Comparison of ENCODE assay signal across 8 cellular contexts in the genomic region with DNA sequence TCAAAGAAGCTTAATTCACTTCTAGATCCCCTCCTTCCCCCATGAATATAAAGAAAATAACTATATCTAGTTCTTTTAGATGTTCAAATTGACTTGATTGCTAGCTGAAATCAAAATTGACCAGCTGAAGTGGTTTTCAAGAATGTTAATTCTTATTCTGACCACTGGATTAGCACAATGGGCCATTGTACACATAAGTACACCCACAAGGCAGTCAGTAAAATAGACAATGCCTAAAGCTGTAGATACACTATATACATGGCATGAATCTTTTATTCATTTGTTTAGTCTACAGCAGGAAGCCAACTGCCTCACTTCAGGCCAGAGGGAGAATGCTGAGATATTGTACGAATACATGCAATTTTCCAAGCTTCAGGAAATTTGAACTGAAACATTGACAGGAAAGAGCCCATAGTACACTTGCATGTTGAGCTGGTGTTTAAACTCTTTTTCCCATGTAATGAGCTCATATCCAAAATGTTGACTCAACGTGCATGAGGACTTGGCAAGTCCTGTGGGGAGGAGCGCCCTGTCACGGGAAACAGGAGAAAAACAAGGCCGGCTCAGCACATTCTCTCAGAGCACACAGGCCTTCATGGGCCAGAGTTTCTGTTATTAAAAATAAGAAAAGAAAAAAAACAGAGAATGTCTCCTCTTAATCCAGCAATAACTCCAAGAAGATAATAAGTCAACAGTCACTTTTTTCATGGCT.
A peak's percentile ranks its signal among the peaks of the same experiment; 100 is the strongest.
DNase-seq lines count a peak whose midpoint lies in the region; ATAC-seq and TF ChIP-seq lines count a peak whose summit lies in the region.
"Had no signal": no experiment of that assay in that cellular context is flagged by ENCODE, and none has a peak within 500 bp of the region (broad histone marks: within the 10 kb centered on the region; RNA-seq: fewer than 3 reads in every experiment).

No MANE protein-coding gene starts in this region.

- no peak overlapping the region for H4K8ac ChIP-seq in mesenchymal stem cell (ENCODE audit: low read length)

- WGBS in esophagus muscularis mucosa = 50% methylated on average over 5 of the region's 5 CpGs
- 67% methylated on average over 4 of the region's 5 CpGs for WGBS in mesenchymal stem cell
- WGBS in urinary bladder = 25% methylated on average over 5 of the region's 5 CpGs

- no peak overlapping the region for H2AK5ac ChIP-seq in mesenchymal stem cell (ENCODE audit: low read length, severe bottlenecking)

- H3K79me1 ChIP-seq in mesenchymal stem cell (replicated peaks; ENCODE audit: low read length, poor library complexity, severe bottlenecking) = no peaks in the 10 kb centered on the region

- no peak overlapping the region for H2BK120ac ChIP-seq in mesenchymal stem cell (ENCODE audit: low read depth, low read length)

- no peak overlapping the region for H2AFZ ChIP-seq in PC-3 (ENCODE audit: low read length)
- no peak overlapping the region for H2AFZ ChIP-seq in mesenchymal stem cell (ENCODE audit: low read depth, low read length)

- no peaks in the 10 kb centered on the region for H4K20me1 ChIP-seq in PC-3 (ENCODE audit: low read length)

- H3K4me3 ChIP-seq in PC-3 (ENCODE audit: low read length) (no peak overlapping the region), esophagus muscularis mucosa (no peak overlapping the region), mesenchymal stem cell (ENCODE audit: insufficient read depth in 1 of 2, low read depth in 1 of 2, low read length in 2 of 2) (no peak overlapping the region), urinary bladder (ENCODE audit: low read depth, low read length) (no peak overlapping the region)

- no peak overlapping the region for H2BK5ac ChIP-seq in mesenchymal stem cell (ENCODE audit: low read depth, low read length, poor library complexity, severe bottlenecking)

- H3K18ac ChIP-seq in mesenchymal stem cell (ENCODE audit: low read depth in 1 of 2, low read length in 2 of 2) = no peak overlapping the region

- TF ChIP-seq POLR2A in esophagus muscularis mucosa (IDR thresholded peaks at IDR 0.05; ENCODE audit: low read depth) = no peak

- H4K91ac ChIP-seq in mesenchymal stem cell (ENCODE audit: low read length) = no peak overlapping the region

- ATAC-seq in PC-3 = no peak

- POLR2A ChIA-PET in PC-3 (lab: Charles Lee; ENCODE audit: unreplicated experiment) = interaction anchor here (0.6 kb wide), 1 partner anchor 47 kb away, joined by 3 read pairs; no protein-coding TSS in a partner anchor

- no peaks in the 10 kb centered on the region for H3K27me3 ChIP-seq in PC-3 (ENCODE audit: low read length)
- H3K27me3 ChIP-seq in esophagus muscularis mucosa = no peaks in the 10 kb centered on the region
- no peaks in the 10 kb centered on the region for H3K27me3 ChIP-seq in mesenchymal stem cell (ENCODE audit: control insufficient read depth in 1 of 2, insufficient read depth in 1 of 2, low read length in 2 of 2)

- no peak overlapping the region for H2BK15ac ChIP-seq in mesenchymal stem cell (ENCODE audit: low read depth, poor library complexity, severe bottlenecking)

- TF ChIP-seq CTCF in PC-3 (conservative IDR thresholded peaks at IDR 0.05; ENCODE audit: low read depth, low read length) (no peak), esophagus muscularis mucosa (IDR thresholded peaks at IDR 0.05) (no peak)

- H3K9ac ChIP-seq in PC-3 (ENCODE audit: low read length) (no peak overlapping the region), mesenchymal stem cell (ENCODE audit: low read length) (peak overlapping the region; percentile 83)

- H3K79me2 ChIP-seq in PC-3 (ENCODE audit: low read length) = no peaks in the 10 kb centered on the region

- no peak overlapping the region for H3K4me2 ChIP-seq in PC-3 (ENCODE audit: low read length)
- no peak overlapping the region for H3K4me2 ChIP-seq in mesenchymal stem cell (ENCODE audit: low read length, poor library complexity, severe bottlenecking)

- H3K4me1 ChIP-seq in PC-3 (ENCODE audit: insufficient read depth, low read length) (peaks cover 23% of the 10 kb centered on the region), esophagus muscularis mucosa (peaks cover 3 to 28% (median 20%) of the 10 kb centered on the region in 4 donors), mesenchymal stem cell (ENCODE audit: control insufficient read depth, insufficient read depth, low read depth, low read length) (peaks cover 5% of the 10 kb centered on the region), urinary bladder (ENCODE audit: insufficient read depth) (no peaks in the 10 kb centered on the region)

- DNase-seq in PC-3 (peak; percentile 23), esophagus muscularis mucosa (ENCODE audit: extremely low spot score) (peak; percentile 93), mesenchymal stem cell (peak; percentile 70), amygdala (lab: John Stamatoyannopoulos, UW) (no peak), GF-D8 (lab: John Stamatoyannopoulos, UW) (no peak), SKM-1 (lab: John Stamatoyannopoulos, UW; ENCODE audit: unreplicated experiment) (no peak)
- DNase-seq: NCI-H1694 treated with DMSO at 0.1 percent for 48 hours had no signal

- H2BK12ac ChIP-seq in mesenchymal stem cell (ENCODE audit: low read length in 2 of 2) = no peak overlapping the region

- no TSS peak for BruUV-seq in PC-3 (replicated peaks; lab: Mats Ljungman, UMichigan)

- H3K9me3 ChIP-seq in PC-3 (ENCODE audit: low read length) (no peaks in the 10 kb centered on the region), esophagus muscularis mucosa (no peaks in the 10 kb centered on the region), mesenchymal stem cell (ENCODE audit: control insufficient read depth, low read length) (no peaks in the 10 kb centered on the region)

- intact Hi-C loops in PC-3 (cut with micrococcal nuclease) = no loop called here
- intact Hi-C loops in esophagus muscularis mucosa (cut with DNase I) = no loop called here

- TF ChIP-seq EP300 in esophagus muscularis mucosa (IDR thresholded peaks at IDR 0.05) = no peak

- CTCF ChIA-PET in PC-3 (lab: Charles Lee) = no interaction called here

- no peak overlapping the region for H3K23ac ChIP-seq in mesenchymal stem cell (ENCODE audit: low read length in 2 of 2)

- H3K27ac ChIP-seq in PC-3 (ENCODE audit: low read length) (no peak overlapping the region), esophagus muscularis mucosa (replicated peaks in 1 of 4) (peak overlapping the region; percentile 65 to 75 (median 72)), mesenchymal stem cell (ENCODE audit: low read length, poor library complexity, severe bottlenecking) (peak overlapping the region; percentile 8), urinary bladder (ENCODE audit: low read depth) (peak overlapping the region; percentile 56)

- peak overlapping the region in 1 of 2 experiments; percentile 20 for H3K4ac ChIP-seq in mesenchymal stem cell (ENCODE audit: low read depth in 1 of 2, low read length in 2 of 2)

- no peak overlapping the region for H3K14ac ChIP-seq in mesenchymal stem cell (ENCODE audit: low read length in 2 of 2)

- H3K36me3 ChIP-seq in PC-3 (ENCODE audit: low read depth, low read length) (no peaks in the 10 kb centered on the region), esophagus muscularis mucosa (no peaks in the 10 kb centered on the region), mesenchymal stem cell (ENCODE audit: control insufficient read depth in 1 of 2, insufficient read depth in 2 of 2, low read depth in 1 of 2, low read length in 2 of 2) (no peaks in the 10 kb centered on the region), urinary bladder (ENCODE audit: insufficient read depth) (no peaks in the 10 kb centered on the region)

- no peaks in the 10 kb centered on the region for H3F3A ChIP-seq in PC-3 (ENCODE audit: low read length, unreplicated experiment)

- H3K9me2 ChIP-seq in PC-3 (replicated peaks; ENCODE audit: low read length) = no peaks in the 10 kb centered on the region

Comparison
In these comparisons a context has a peak if more than half of its experiments do, and no peak if none do; other contexts are left out.
1. DNase-seq: peak in PC-3 (single experiment), esophagus muscularis mucosa (single experiment) and mesenchymal stem cell (single experiment); none in amygdala (0 of 56), GF-D8 (single experiment) and SKM-1 (single experiment).